20 cellular contexts compared by ENCODE assay signal in genomic region chr15:80474751-80475295, GRCh38.
"Had no signal": no experiment of that assay in that cellular context is flagged by ENCODE, and none has a peak within 500 bp of the region (broad histone marks: within the 10 kb centered on the region; RNA-seq: fewer than 3 reads in every experiment).

No MANE protein-coding gene starts in this region.

- H3K4me3 Mint-ChIP-seq: activated CD4-positive, alpha-beta memory T cell treated with anti-CD3 and anti-CD28 coated beads for 36 hours; activated naive CD8-positive, alpha-beta T cell treated with anti-CD3 and anti-CD28 coated beads, Interleukin-2, amount 10 ng/mL, durations not matched to agents 7 days and 5 days; effector memory CD8-positive, alpha-beta T cell; naive thymus-derived CD8-positive, alpha-beta T cell; stimulated activated naive CD8-positive, alpha-beta T cell treated with anti-CD3 and anti-CD28 coated beads, Interleukin-15, Interleukin-2, amounts not matched to agents 100 ng/mL and 50 ng/mL, for 24 hours had no signal

- H3K4me3 ChIP-seq: ascending aorta, coronary artery, lower lobe of right lung, prostate gland, thoracic aorta had no signal

- H3K4me1 ChIP-seq: lower lobe of right lung, prostate gland had no signal

- H3K27ac Mint-ChIP-seq: activated CD4-positive, alpha-beta memory T cell treated with anti-CD3 and anti-CD28 coated beads for 36 hours; activated naive CD8-positive, alpha-beta T cell treated with anti-CD3 and anti-CD28 coated beads, Interleukin-2, amount 10 ng/mL, durations not matched to agents 7 days and 5 days; effector memory CD8-positive, alpha-beta T cell; naive thymus-derived CD8-positive, alpha-beta T cell; stimulated activated naive CD8-positive, alpha-beta T cell treated with anti-CD3 and anti-CD28 coated beads, Interleukin-15, Interleukin-2, amounts not matched to agents 100 ng/mL and 50 ng/mL, for 24 hours had no signal

- H3K9me3 Mint-ChIP-seq: activated naive CD8-positive, alpha-beta T cell treated with anti-CD3 and anti-CD28 coated beads, Interleukin-2, amount 10 ng/mL, durations not matched to agents 7 days and 5 days had no signal

- H3K4me1 Mint-ChIP-seq: activated naive CD8-positive, alpha-beta T cell treated with anti-CD3 and anti-CD28 coated beads, Interleukin-2, amount 10 ng/mL, durations not matched to agents 7 days and 5 days had no signal

- H3K9me3 ChIP-seq: ascending aorta, prostate gland, thoracic aorta had no signal

- ATAC-seq: effector memory CD8-positive, alpha-beta T cell; left cardiac atrium; lower lobe of right lung; naive thymus-derived CD8-positive, alpha-beta T cell; sciatic nerve had no signal

- DNase-seq: activated CD4-positive, alpha-beta memory T cell treated with anti-CD3 and anti-CD28 coated beads for 36 hours; activated gamma-delta T cell treated with Interleukin-2 at 50 U/mL for 16 hours; activated naive CD8-positive, alpha-beta T cell treated with anti-CD3 and anti-CD28 coated beads, Interleukin-2, amount 10 ng/mL, durations not matched to agents 7 days and 5 days; activated T-cell treated with anti-CD3 and anti-CD28 coated beads, Interleukin-2, amount 50 U/mL, for 48 hours; effector memory CD8-positive, alpha-beta T cell; left cardiac atrium; lower lobe of right lung; naive thymus-derived CD8-positive, alpha-beta T cell; nucleus accumbens; stimulated activated CD4-positive, alpha-beta T cell treated with anti-CD3 and anti-CD28 coated beads, Interleukin-4, amount 100 ng/mL, for 1 hour; stimulated activated CD8-positive, alpha-beta memory T cell treated with anti-CD3 and anti-CD28 coated beads, Interleukin-4, amount 100 ng/mL, for 48 hours; T-helper 1 cell had no signal

- H3K36me3 Mint-ChIP-seq: activated CD4-positive, alpha-beta memory T cell treated with anti-CD3 and anti-CD28 coated beads for 36 hours; activated naive CD8-positive, alpha-beta T cell treated with anti-CD3 and anti-CD28 coated beads, Interleukin-2, amount 10 ng/mL, durations not matched to agents 7 days and 5 days had no signal

- H3K27ac ChIP-seq: ascending aorta, coronary artery, epithelial cell of prostate, lower lobe of right lung, prostate gland, thoracic aorta, VCaP had no signal
